In genomic region chr16:53065436-53066165, GRCh38 we compare ENCODE assay signal across 18 cellular contexts. TPM values are rescaled to one million over a fixed set of nuclear protein-coding genes. Genes with fewer than 3 reads are reported as not detected.
DNase-seq lines count a peak whose midpoint lies in the region; ATAC-seq and TF ChIP-seq lines count a peak whose summit lies in the region.
"Had no signal": no experiment of that assay in that cellular context is flagged by ENCODE, and none has a peak within 500 bp of the region (broad histone marks: within the 10 kb centered on the region; RNA-seq: fewer than 3 reads in every experiment).

No MANE protein-coding gene starts in this region.

- no peak overlapping the region for H2BK5ac ChIP-seq in mesenchymal stem cell (ENCODE audit: low read depth, low read length, poor library complexity, severe bottlenecking)

- peak overlapping the region; percentile 37 for H3K27ac Mint-ChIP-seq in endothelial cell (ENCODE audit: unreplicated experiment)
- H3K27ac Mint-ChIP-seq: CD4-positive, alpha-beta T cell had no signal

- peaks cover 27% of the 10 kb centered on the region for H3K4me1 Mint-ChIP-seq in endothelial cell (ENCODE audit: unreplicated experiment)

- ATAC-seq in HG03571 (IDR thresholded peaks at IDR 0.05; ENCODE audit: unreplicated experiment) = no peak
- ATAC-seq: PC-3, T-cell had no signal

- no peak overlapping the region for H2BK12ac ChIP-seq in mesenchymal stem cell (ENCODE audit: low read length in 2 of 2)

- H4K20me1 ChIP-seq in OCI-LY1 (ENCODE audit: insufficient read depth, low read length) = no peaks in the 10 kb centered on the region

- no peak overlapping the region for H2AFZ ChIP-seq in OCI-LY1 (ENCODE audit: low read length)
- no peak overlapping the region for H2AFZ ChIP-seq in mesenchymal stem cell (ENCODE audit: low read depth, low read length)

- H3K4me3 ChIP-seq in OCI-LY1 (ENCODE audit: low read depth, low read length, poor library complexity, severe bottlenecking) (no peak overlapping the region), mesenchymal stem cell (ENCODE audit: insufficient read depth in 1 of 2, low read depth in 1 of 2, low read length in 2 of 2) (peak overlapping the region in 1 of 2 experiments; percentile 32), thymus (ENCODE audit: low read length) (no peak overlapping the region)
- H3K4me3 ChIP-seq: pancreas had no signal

- no peak overlapping the region for H3K4ac ChIP-seq in mesenchymal stem cell (ENCODE audit: low read depth in 1 of 2, low read length in 2 of 2)

- peaks cover 6% of the 10 kb centered on the region for H3K27me3 Mint-ChIP-seq in endothelial cell (ENCODE audit: unreplicated experiment)
- H3K27me3 Mint-ChIP-seq: activated naive CD8-positive, alpha-beta T cell treated with anti-CD3 and anti-CD28 coated beads, Interleukin-2, amount 10 ng/mL, durations not matched to agents 7 days and 5 days; CD4-positive, alpha-beta T cell; T-cell had no signal

- H2AK5ac ChIP-seq in mesenchymal stem cell (ENCODE audit: low read length, severe bottlenecking) = no peak overlapping the region

- H3K27ac ChIP-seq in OCI-LY1 (ENCODE audit: low read depth, low read length, poor library complexity, severe bottlenecking) (peak overlapping the region; percentile 39), mesenchymal stem cell (ENCODE audit: low read length, poor library complexity, severe bottlenecking) (no peak overlapping the region), thymus (ENCODE audit: low read depth) (peak overlapping the region; percentile 52)
- H3K27ac ChIP-seq: pancreas had no signal

- H3K4me2 ChIP-seq in OCI-LY1 (ENCODE audit: low read length) (no peak overlapping the region), mesenchymal stem cell (ENCODE audit: low read length, poor library complexity, severe bottlenecking) (no peak overlapping the region)

- no peak overlapping the region for H3K18ac ChIP-seq in mesenchymal stem cell (ENCODE audit: low read depth in 1 of 2, low read length in 2 of 2)

- TF ChIP-seq CTCF in OCI-LY1 (IDR thresholded peaks at IDR 0.05; ENCODE audit: low read length) (no peak), endothelial cell (IDR thresholded peaks at IDR 0.05; ENCODE audit: unreplicated experiment) (no peak)

- H4K8ac ChIP-seq in mesenchymal stem cell (ENCODE audit: low read length) = peak overlapping the region; percentile 51

- no peaks in the 10 kb centered on the region for H3K9me2 ChIP-seq in OCI-LY1 (ENCODE audit: low read depth, low read length)

- peaks cover 8% of the 10 kb centered on the region; the same call in 1 of the 2 replicates for H3K36me3 ChIP-seq in OCI-LY1 (ENCODE audit: insufficient read depth, low read length)
- peaks cover 11 to 15% of the 10 kb centered on the region in 2 experiments for H3K36me3 ChIP-seq in mesenchymal stem cell (ENCODE audit: control insufficient read depth in 1 of 2, insufficient read depth in 2 of 2, low read depth in 1 of 2, low read length in 2 of 2)
- H3K36me3 ChIP-seq in thymus (ENCODE audit: control insufficient read depth, insufficient read depth) = no peaks in the 10 kb centered on the region
- H3K36me3 ChIP-seq: pancreas had no signal

- H3K79me2 ChIP-seq in OCI-LY1 (ENCODE audit: insufficient read depth, low read length) = peaks cover 19% of the 10 kb centered on the region

- H3K9ac ChIP-seq in OCI-LY1 (ENCODE audit: low read length) (no peak overlapping the region), mesenchymal stem cell (ENCODE audit: low read length) (peak overlapping the region; percentile 30)

- H3K27me3 ChIP-seq in OCI-LY1 (ENCODE audit: insufficient read depth, low read length) (no peaks in the 10 kb centered on the region), mesenchymal stem cell (ENCODE audit: control insufficient read depth in 1 of 2, insufficient read depth in 1 of 2, low read length in 2 of 2) (no peaks in the 10 kb centered on the region), thymus (ENCODE audit: control insufficient read depth, insufficient read depth) (no peaks in the 10 kb centered on the region)
- H3K27me3 ChIP-seq: pancreas had no signal

- no peak overlapping the region for H3K14ac ChIP-seq in mesenchymal stem cell (ENCODE audit: low read length in 2 of 2)

- DNase-seq in endothelial cell (ENCODE audit: low spot score) (no peak), mesenchymal stem cell (no peak), medulla oblongata (ENCODE audit: extremely low spot score) (no peak), NOMO-1 (lab: John Stamatoyannopoulos, UW; ENCODE audit: unreplicated experiment in 2 of 2) (no peak)
- DNase-seq: activated CD4-positive, CD25-positive, alpha-beta regulatory T cell treated with anti-CD3 and anti-CD28 coated beads, Interleukin-2, amount 50 U/mL, for 72 hours; activated naive CD8-positive, alpha-beta T cell treated with anti-CD3 and anti-CD28 coated beads, Interleukin-2, amount 10 ng/mL, durations not matched to agents 7 days and 5 days; activated T-cell treated with anti-CD3 and anti-CD28 coated beads for 4 hours; CD4-positive, alpha-beta T cell; EL; KG1; NCI-H1436 treated with DMSO at 0.1 percent for 48 hours; NCI-H345; pancreas; PC-3; T-cell had no signal

- no peak overlapping the region for H4K91ac ChIP-seq in mesenchymal stem cell (ENCODE audit: low read length)

- H3K36me3 Mint-ChIP-seq in endothelial cell (ENCODE audit: low read depth, unreplicated experiment) = peaks cover 4% of the 10 kb centered on the region
- H3K36me3 Mint-ChIP-seq: T-cell had no signal

- no peak overlapping the region for H2BK15ac ChIP-seq in mesenchymal stem cell (ENCODE audit: low read depth, poor library complexity, severe bottlenecking)

- no peak overlapping the region for H2BK120ac ChIP-seq in mesenchymal stem cell (ENCODE audit: low read depth, low read length)

- H3K23ac ChIP-seq in mesenchymal stem cell (ENCODE audit: low read length in 2 of 2) = no peak overlapping the region

- no peaks in the 10 kb centered on the region; the same call in 1 of the 2 replicates for H3F3A ChIP-seq in OCI-LY1 (ENCODE audit: insufficient read depth, low read length)

- H3K9me3 Mint-ChIP-seq in endothelial cell (ENCODE audit: unreplicated experiment) = no peaks in the 10 kb centered on the region
- H3K9me3 Mint-ChIP-seq: CD4-positive, alpha-beta T cell; T-cell had no signal

- H3K79me1 ChIP-seq in mesenchymal stem cell (replicated peaks; ENCODE audit: low read length, poor library complexity, severe bottlenecking) = peaks cover 36% of the 10 kb centered on the region

- H3K4me1 ChIP-seq in OCI-LY1 (ENCODE audit: insufficient read depth, low read length, severe bottlenecking) = peaks cover 70% of the 10 kb centered on the region
- H3K4me1 ChIP-seq in mesenchymal stem cell (ENCODE audit: control insufficient read depth, insufficient read depth, low read depth, low read length) = peaks cover 4% of the 10 kb centered on the region
- H3K4me1 ChIP-seq in thymus (ENCODE audit: control insufficient read depth, insufficient read depth, low read length) = peaks cover 8% of the 10 kb centered on the region
- H3K4me1 ChIP-seq: pancreas had no signal

- no peak overlapping the region for H3K4me3 Mint-ChIP-seq in endothelial cell (ENCODE audit: unreplicated experiment)
- H3K4me3 Mint-ChIP-seq: activated naive CD8-positive, alpha-beta T cell treated with anti-CD3 and anti-CD28 coated beads, Interleukin-2, amount 10 ng/mL, durations not matched to agents 7 days and 5 days; CD4-positive, alpha-beta T cell; T-cell had no signal

- WGBS in mesenchymal stem cell = 94% methylated on average over 5 of the region's 6 CpGs
- 97% methylated on average over 6 of the region's 6 CpGs for WGBS in thymus

- H3K9me3 ChIP-seq in OCI-LY1 (ENCODE audit: low read length) (no peaks in the 10 kb centered on the region), mesenchymal stem cell (ENCODE audit: control insufficient read depth, low read length) (no peaks in the 10 kb centered on the region), thymus (ENCODE audit: control insufficient read depth) (no peaks in the 10 kb centered on the region)
- H3K9me3 ChIP-seq: pancreas had no signal

RNA-seq across cellular contexts. Expression of gene CHD9, which starts 10.8 kb away (rescaled TPM):
- 49.2 TPM for total RNA-seq in endothelial cell (ENCODE audit: unreplicated experiment)
- 20.1 TPM for polyA plus RNA-seq in mesenchymal stem cell (2013, experiment 1 of 2)
- 23.7 TPM for polyA plus RNA-seq in mesenchymal stem cell (2013, experiment 2 of 2)
- polyA plus RNA-seq in thymus = 15.3 TPM

RNA-seq across cellular contexts. Expression of gene CHD9NB, which starts 12.9 kb away (rescaled TPM):
- 2.0 TPM for total RNA-seq in endothelial cell (ENCODE audit: unreplicated experiment)
- 1.2 TPM for polyA plus RNA-seq in mesenchymal stem cell (2013, experiment 1 of 2)
- 1.00 TPM for polyA plus RNA-seq in mesenchymal stem cell (2013, experiment 2 of 2)
- polyA plus RNA-seq in thymus = 0.84 TPM
- total RNA-seq: CD4-positive, alpha-beta T cell; T-cell had no signal
